In the genomic region with DNA sequence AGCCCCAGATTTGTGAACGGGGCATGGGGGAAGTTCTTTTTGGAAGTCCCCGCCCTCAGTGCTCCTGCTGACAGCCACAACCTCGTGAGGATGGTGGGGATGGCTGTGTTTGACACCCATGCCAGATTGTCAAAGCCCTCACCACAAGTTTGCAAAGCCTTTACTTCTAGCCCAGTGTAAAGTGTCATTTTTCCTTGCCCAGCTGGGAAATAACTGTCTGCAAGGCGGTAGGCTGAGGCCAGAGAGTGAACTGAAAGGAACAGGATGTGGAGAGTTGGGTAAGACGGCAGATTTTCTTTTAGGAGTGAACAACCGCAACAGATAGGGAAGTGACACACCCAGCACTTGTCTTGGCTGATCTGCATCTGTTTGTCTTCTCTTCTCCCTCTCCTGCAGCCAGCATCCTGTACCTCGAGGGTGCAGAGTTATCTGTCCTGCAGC, we compare ENCODE assay signal across 14 cellular contexts. TPM values are rescaled to one million over a fixed set of nuclear protein-coding genes. Genes with fewer than 3 reads are reported as not detected.
A peak's percentile ranks its signal among the peaks of the same experiment; 100 is the strongest.
DNase-seq lines count a peak whose midpoint lies in the region; ATAC-seq and TF ChIP-seq lines count a peak whose summit lies in the region.
"Had no signal": no experiment of that assay in that cellular context is flagged by ENCODE, and none has a peak within 500 bp of the region (broad histone marks: within the 10 kb centered on the region; RNA-seq: fewer than 3 reads in every experiment).

No MANE protein-coding gene starts in this region.

- no peaks in the 10 kb centered on the region for H3K27me3 ChIP-seq in mammary epithelial cell (ENCODE audit: insufficient read depth, low read length)
- H3K27me3 ChIP-seq in dorsolateral prefrontal cortex: no peaks in the 10 kb centered on the region
- H3K27me3 ChIP-seq: breast epithelium had no signal

- peak overlapping the region; percentile 62 for H3K27ac Mint-ChIP-seq in activated CD8-positive, alpha-beta memory T cell treated with anti-CD3 and anti-CD28 coated beads, Interleukin-2, amount 10 ng/mL, durations not matched to agents 7 days and 5 days
- H3K27ac Mint-ChIP-seq in central memory CD8-positive, alpha-beta T cell (ENCODE audit: low read depth): peak overlapping the region; percentile 32
- no peak overlapping the region for H3K27ac Mint-ChIP-seq in stimulated activated effector memory CD8-positive, alpha-beta T cell treated with anti-CD3 and anti-CD28 coated beads, Interleukin-12 subunit alpha, Interleukin-12 subunit beta, amount 100 ng/mL, for 72 hours

- H4K20me1 ChIP-seq in mammary epithelial cell (ENCODE audit: insufficient read depth, low read length): no peaks in the 10 kb centered on the region

- H3K27ac ChIP-seq in mammary epithelial cell (ENCODE audit: insufficient read depth, low read depth, low read length): no peak overlapping the region
- peak overlapping the region in 5 of 59 donors; percentile 7 to 53 (median 16) for H3K27ac ChIP-seq in dorsolateral prefrontal cortex
- H3K27ac ChIP-seq: breast epithelium had no signal

- intact Hi-C loops in mammary epithelial cell (cut with micrococcal nuclease) (no loop called here), dorsolateral prefrontal cortex (cut with DNase I) (no loop called here)

- CTCF ChIA-PET in activated CD8-positive, alpha-beta memory T cell treated with anti-CD3 and anti-CD28 coated beads, Interleukin-2, amount 10 ng/mL, durations not matched to agents 7 days and 5 days (lab: Charles Lee): interaction anchor here (0.6 to 1.4 kb wide), 3 partner anchors 8 to 403 kb away, joined by 3 to 8 read pairs (median 3); no protein-coding TSS in a partner anchor
- CTCF ChIA-PET in mammary epithelial cell (lab: Charles Lee; ENCODE audit: low non-redundant PET): no interaction called here

- H3K9me3 ChIP-seq in mammary epithelial cell (replicated peaks; ENCODE audit: insufficient read depth, low read length): no peaks in the 10 kb centered on the region
- H3K9me3 ChIP-seq: breast epithelium had no signal

- H3K36me3 ChIP-seq in mammary epithelial cell (ENCODE audit: insufficient read depth, low read length): no peaks in the 10 kb centered on the region

- dilution Hi-C loops in mammary epithelial cell (cut with HindIII; ENCODE audit: low sequenced_read_pairs): no loop called here

- peaks cover 49% of the 10 kb centered on the region for H3K36me3 Mint-ChIP-seq in activated CD8-positive, alpha-beta memory T cell treated with anti-CD3 and anti-CD28 coated beads, Interleukin-2, amount 10 ng/mL, durations not matched to agents 7 days and 5 days
- peaks cover 46% of the 10 kb centered on the region for H3K36me3 Mint-ChIP-seq in central memory CD8-positive, alpha-beta T cell (ENCODE audit: insufficient read depth)
- H3K36me3 Mint-ChIP-seq in stimulated activated effector memory CD8-positive, alpha-beta T cell treated with anti-CD3 and anti-CD28 coated beads, Interleukin-12 subunit alpha, Interleukin-12 subunit beta, amount 100 ng/mL, for 72 hours: peaks cover 59% of the 10 kb centered on the region

- H3K4me1 Mint-ChIP-seq in activated CD8-positive, alpha-beta memory T cell treated with anti-CD3 and anti-CD28 coated beads, Interleukin-2, amount 10 ng/mL, durations not matched to agents 7 days and 5 days: peaks cover 54% of the 10 kb centered on the region
- peaks cover 65% of the 10 kb centered on the region for H3K4me1 Mint-ChIP-seq in central memory CD8-positive, alpha-beta T cell
- peaks cover 56% of the 10 kb centered on the region for H3K4me1 Mint-ChIP-seq in stimulated activated effector memory CD8-positive, alpha-beta T cell treated with anti-CD3 and anti-CD28 coated beads, Interleukin-12 subunit alpha, Interleukin-12 subunit beta, amount 100 ng/mL, for 72 hours

- no peak overlapping the region for H3K4me3 ChIP-seq in mammary epithelial cell (replicated peaks in 1 of 3; ENCODE audit: insufficient read depth in 1 of 3, low read depth in 2 of 3, low read length in 3 of 3)
- no peak overlapping the region for H3K4me3 ChIP-seq in dorsolateral prefrontal cortex
- H3K4me3 ChIP-seq: breast epithelium, skin epidermis had no signal

- TF ChIP-seq CTCF in mammary epithelial cell (conservative IDR thresholded peaks at IDR 0.05 in 1 of 2, IDR thresholded peaks at IDR 0.05 in 1 of 2; ENCODE audit: extremely low read depth in 1 of 2, insufficient read depth in 1 of 2, low read depth in 1 of 2, low read length in 2 of 2) (no peak), dorsolateral prefrontal cortex (IDR thresholded peaks at IDR 0.05 in 54 of 56, conservative IDR thresholded peaks at IDR 0.05 in 2 of 56; ENCODE audit: low read depth in 1 of 56, partially characterized antibody in 56 of 56) (no peak)

- ATAC-seq in activated CD8-positive, alpha-beta memory T cell treated with anti-CD3 and anti-CD28 coated beads, Interleukin-2, amount 10 ng/mL, durations not matched to agents 7 days and 5 days: peak; percentile 85
- ATAC-seq in central memory CD8-positive, alpha-beta T cell (replicated peaks; ENCODE audit: extremely low read depth, poor library complexity, severe bottlenecking): peak; percentile 88
- ATAC-seq in stimulated activated effector memory CD8-positive, alpha-beta T cell treated with anti-CD3 and anti-CD28 coated beads, Interleukin-12 subunit alpha, Interleukin-12 subunit beta, amount 100 ng/mL, for 72 hours: peak; percentile 73

- no TSS peak for BruUV-seq in mammary epithelial cell (replicated peaks; lab: Mats Ljungman, UMichigan)

- no peaks in the 10 kb centered on the region for H3K27me3 Mint-ChIP-seq in activated CD8-positive, alpha-beta memory T cell treated with anti-CD3 and anti-CD28 coated beads, Interleukin-2, amount 10 ng/mL, durations not matched to agents 7 days and 5 days
- no peaks in the 10 kb centered on the region for H3K27me3 Mint-ChIP-seq in central memory CD8-positive, alpha-beta T cell

- H3K79me2 ChIP-seq in mammary epithelial cell (ENCODE audit: insufficient read depth, low read length): peaks cover 26% of the 10 kb centered on the region

- DNase-seq in activated CD8-positive, alpha-beta memory T cell treated with anti-CD3 and anti-CD28 coated beads, Interleukin-2, amount 10 ng/mL, durations not matched to agents 7 days and 5 days: peak; percentile 72
- no peak for DNase-seq in activated CD8-positive, alpha-beta memory T cell treated with anti-CD3 and anti-CD28 coated beads, Interleukin-2, amount 50 U/mL, for 4 hours
- DNase-seq in OCI-M1 (lab: John Stamatoyannopoulos, UW) (peak; percentile 80), mammary epithelial cell (no peak), NCI-H2171 treated with DMSO at 0.1 percent for 48 hours (lab: John Stamatoyannopoulos, UW) (no peak), dorsolateral prefrontal cortex (no peak)
- peak in 1 of 2 donors; percentile 31 for DNase-seq in central memory CD8-positive, alpha-beta T cell (ENCODE audit: low spot score in 2 of 2)
- peak in 1 of 2 donors; percentile 57 for DNase-seq in stimulated activated effector memory CD8-positive, alpha-beta T cell treated with anti-CD3 and anti-CD28 coated beads, Interleukin-12 subunit alpha, Interleukin-12 subunit beta, amount 100 ng/mL, for 72 hours (ENCODE audit: low spot score in 2 of 2)
- DNase-seq: ACHN, foreskin fibroblast, mesendoderm, NCI-H774 had no signal

- no peaks in the 10 kb centered on the region for H3K4me1 ChIP-seq in mammary epithelial cell (ENCODE audit: insufficient read depth, low read length)
- H3K4me1 ChIP-seq: breast epithelium had no signal

- 85% methylated on average over 7 of the region's 7 CpGs for WGBS in mammary epithelial cell (ENCODE audit: low coverage, missing lambda C conversion rate)

- in situ Hi-C loops in mammary epithelial cell (cut with MboI; ENCODE audit: low sequenced_read_pairs in 2 of 2): loop anchor here in 1 of 2 donors (10.0 kb wide), 1 partner anchor 56 kb away; the partner anchor contains the start of gene HDHD5

- peak overlapping the region; percentile 14 for H3K4me3 Mint-ChIP-seq in activated CD8-positive, alpha-beta memory T cell treated with anti-CD3 and anti-CD28 coated beads, Interleukin-2, amount 10 ng/mL, durations not matched to agents 7 days and 5 days
- H3K4me3 Mint-ChIP-seq in central memory CD8-positive, alpha-beta T cell: peak overlapping the region; percentile 57
- H3K4me3 Mint-ChIP-seq in stimulated activated effector memory CD8-positive, alpha-beta T cell treated with anti-CD3 and anti-CD28 coated beads, Interleukin-12 subunit alpha, Interleukin-12 subunit beta, amount 100 ng/mL, for 72 hours: no peak overlapping the region

- H3K9me3 Mint-ChIP-seq in activated CD8-positive, alpha-beta memory T cell treated with anti-CD3 and anti-CD28 coated beads, Interleukin-2, amount 10 ng/mL, durations not matched to agents 7 days and 5 days (ENCODE audit: low read depth): no peaks in the 10 kb centered on the region
- H3K9me3 Mint-ChIP-seq in central memory CD8-positive, alpha-beta T cell: no peaks in the 10 kb centered on the region
- H3K9me3 Mint-ChIP-seq in stimulated activated effector memory CD8-positive, alpha-beta T cell treated with anti-CD3 and anti-CD28 coated beads, Interleukin-12 subunit alpha, Interleukin-12 subunit beta, amount 100 ng/mL, for 72 hours: no peaks in the 10 kb centered on the region

- no peak overlapping the region for H3K9ac ChIP-seq in mammary epithelial cell (ENCODE audit: insufficient read depth, low read length)

- H2AFZ ChIP-seq in mammary epithelial cell (ENCODE audit: low read depth, low read length): no peak overlapping the region

- no peak overlapping the region for H3K4me2 ChIP-seq in mammary epithelial cell (ENCODE audit: insufficient read depth, low read depth, low read length)

RNA-seq across cellular contexts. Expression of gene IL17RA, which starts 13.6 kb away (rescaled TPM):
- 10 to 100 TPM; 22.5 to 25.1 TPM for total RNA-seq in activated CD8-positive, alpha-beta memory T cell treated with anti-CD3 and anti-CD28 coated beads, Interleukin-2, amount 10 ng/mL, durations not matched to agents 7 days and 5 days
- 10 to 100 TPM; 17.5 to 19.3 TPM for total RNA-seq in mammary epithelial cell
- polyA plus RNA-seq in mammary epithelial cell: 16.4 TPM
- 48.4 TPM for polyA minus RNA-seq in mammary epithelial cell
- total RNA-seq in dorsolateral prefrontal cortex: 10 to 100 TPM in 82 of 120 experiments, 1 to 10 TPM in 38; 5.6 to 23.7 (median 11.0) TPM

RNA-seq across cellular contexts. Expression of gene TMEM121B, which starts 22.8 kb away (rescaled TPM):
- total RNA-seq in activated CD8-positive, alpha-beta memory T cell treated with anti-CD3 and anti-CD28 coated beads, Interleukin-2, amount 10 ng/mL, durations not matched to agents 7 days and 5 days: not detected
- total RNA-seq in mammary epithelial cell (under 1 TPM; 0.17 to 0.24 TPM), dorsolateral prefrontal cortex (10 to 100 TPM in 114 of 120 experiments, 1 to 10 TPM in 6; 5.0 to 22.9 (median 14.6) TPM)
- polyA plus RNA-seq in mammary epithelial cell: 0.05 TPM
- polyA minus RNA-seq in mammary epithelial cell: not detected

Comparison
In these comparisons a context has a peak if more than half of its experiments do, and no peak if none do; other contexts are left out.
1. DNase-seq: peak in activated CD8-positive, alpha-beta memory T cell treated with anti-CD3 and anti-CD28 coated beads, Interleukin-2, amount 10 ng/mL, durations not matched to agents 7 days and 5 days (single experiment) and OCI-M1 (single experiment); none in activated CD8-positive, alpha-beta memory T cell treated with anti-CD3 and anti-CD28 coated beads, Interleukin-2, amount 50 U/mL, for 4 hours (single experiment), mammary epithelial cell (single experiment), NCI-H2171 treated with DMSO at 0.1 percent for 48 hours (single experiment) and dorsolateral prefrontal cortex (0 of 10).
2. RNA of gene TMEM121B, which starts 22.8 kb away (total RNA-seq): 5.0 to 22.9 TPM in dorsolateral prefrontal cortex; 0.17 to 0.24 TPM in mammary epithelial cell and not detected in activated CD8-positive, alpha-beta memory T cell treated with anti-CD3 and anti-CD28 coated beads, Interleukin-2, amount 10 ng/mL, durations not matched to agents 7 days and 5 days; every median in the first group is over 4 times any median in the second.
3. Peak in every context shown above with its lines, with median percentiles within 50 percentile points of each other: ATAC-seq.